In the genomic region with DNA sequence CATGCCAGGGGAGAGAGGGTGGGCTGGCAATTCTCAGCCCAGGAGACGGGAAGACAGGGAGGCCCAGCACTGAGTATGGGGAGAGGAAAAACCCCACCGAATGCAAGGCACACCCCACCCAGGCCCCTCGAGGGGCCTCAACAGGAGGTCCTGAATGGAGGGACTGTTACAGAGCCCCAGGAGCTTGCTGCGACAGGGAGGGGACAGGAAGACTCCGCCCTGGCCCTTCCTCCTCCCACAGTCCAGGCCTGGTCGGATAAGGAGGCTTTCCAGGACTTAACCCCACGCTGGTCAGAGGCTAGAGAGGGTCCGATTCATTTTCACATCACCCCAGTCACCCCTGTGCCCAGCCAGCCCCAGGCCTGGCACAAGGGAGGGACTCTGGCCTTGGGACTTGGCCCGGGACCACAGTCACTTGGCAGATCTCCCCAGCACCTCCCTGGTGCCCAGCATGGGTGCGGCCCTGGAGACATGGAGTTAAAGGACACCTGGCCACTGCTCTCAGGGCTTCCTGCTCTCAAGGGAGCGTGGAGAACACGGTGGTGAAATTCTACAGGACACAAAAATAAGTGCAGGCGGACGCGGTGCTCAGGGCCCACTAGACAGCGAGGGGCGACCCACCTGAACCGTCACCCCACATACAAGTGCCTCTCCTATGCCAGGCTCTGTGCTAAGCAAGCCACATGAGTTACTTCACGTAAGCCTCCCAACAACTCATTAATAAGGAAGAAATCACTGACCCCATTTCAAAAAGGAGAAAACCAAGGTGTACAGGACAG, we compare ENCODE assay signal across 8 cellular contexts. TPM values are rescaled to one million over a fixed set of nuclear protein-coding genes. Genes with fewer than 3 reads are reported as not detected.
A peak's percentile ranks its signal among the peaks of the same experiment; 100 is the strongest.
DNase-seq lines count a peak whose midpoint lies in the region; ATAC-seq, FAIRE-seq and TF ChIP-seq lines count a peak whose summit lies in the region.

No MANE protein-coding gene starts in this region.

- FAIRE-seq in keratinocyte (lab: Jason Lieb, UNC): peak; percentile 67

- H3K9me3 ChIP-seq in keratinocyte (ENCODE audit: control insufficient read depth, low read depth, low read length) (no peaks in the 10 kb centered on the region), stomach (no peaks in the 10 kb centered on the region)

- dilution Hi-C loops in keratinocyte (cut with MboI; ENCODE audit: extremely low pct_ligation_motif_present, low sequenced_read_pairs): no loop called here

- H3K27me3 ChIP-seq in keratinocyte (ENCODE audit: control insufficient read depth, extremely low read depth, insufficient read depth, low read length) (no peaks in the 10 kb centered on the region), stomach (peaks cover 0 to 7% (median 0%) of the 10 kb centered on the region in 3 donors)

- TF ChIP-seq POLR2A in stomach (IDR thresholded peaks at IDR 0.05): no peak

- in situ Hi-C loops in astrocyte of the spinal cord (cut with HindIII; ENCODE audit: low sequenced_read_pairs): no loop called here

- peaks cover 49% of the 10 kb centered on the region for H3K4me1 ChIP-seq in keratinocyte (ENCODE audit: control insufficient read depth, extremely low read depth, insufficient read depth, low read length)
- H3K4me1 ChIP-seq in stomach: peaks cover 58 to 79% (median 73%) of the 10 kb centered on the region in 4 donors

- intact Hi-C loops in stomach (cut with DNase I; ENCODE audit: low total_unique reads): no loop called here

- WGBS in stomach, 5 donors: 8 to 28% (median 13%) methylated on average over 17 to 19 of the region's 19 CpGs

- H3K79me2 ChIP-seq in keratinocyte (ENCODE audit: control insufficient read depth, insufficient read depth, low read length): peaks cover 66% of the 10 kb centered on the region

- H3K9ac ChIP-seq in keratinocyte (ENCODE audit: control insufficient read depth, extremely low read depth, insufficient read depth, low read length): peak overlapping the region; percentile 95

- no peak for TF ChIP-seq EP300 in stomach (IDR thresholded peaks at IDR 0.05)

- peak overlapping the region; percentile 83 for H3K4me2 ChIP-seq in keratinocyte (ENCODE audit: control insufficient read depth, extremely low read depth, insufficient read depth, low read depth, low read length)

- POLR2A ChIA-PET in AG04449 (lab: Yijun Ruan, JAX): interaction anchor here (1.2 to 1.8 kb wide), 4 partner anchors 9 to 30 kb away, joined by 3 to 7 read pairs (median 4); no protein-coding TSS in a partner anchor

- peaks cover 12% of the 10 kb centered on the region for H4K20me1 ChIP-seq in keratinocyte (ENCODE audit: control insufficient read depth, extremely low read depth, insufficient read depth, low read length)

- no peak for ATAC-seq in HG02678 (IDR thresholded peaks at IDR 0.05; ENCODE audit: unreplicated experiment)
- ATAC-seq in GM21423 (IDR thresholded peaks at IDR 0.05; ENCODE audit: unreplicated experiment): no peak

- no peak for TF ChIP-seq CTCF in AG04449 (IDR thresholded peaks at IDR 0.05; ENCODE audit: insufficient read depth, low read length, missing control alignments)
- TF ChIP-seq CTCF in astrocyte of the spinal cord (IDR thresholded peaks at IDR 0.05; ENCODE audit: low read depth, low read length): no peak
- no peak for TF ChIP-seq CTCF in keratinocyte (optimal IDR thresholded peaks at IDR 0.05 in 1 of 3, IDR thresholded peaks at IDR 0.05 in 1 of 3, conservative IDR thresholded peaks at IDR 0.05 in 1 of 3; ENCODE audit: extremely low read depth in 1 of 3, insufficient read depth in 2 of 3, low read length in 3 of 3)
- TF ChIP-seq CTCF in stomach (IDR thresholded peaks at IDR 0.05): no peak

- H3K36me3 ChIP-seq in keratinocyte (ENCODE audit: control insufficient read depth in 2 of 2, extremely low read depth in 1 of 2, insufficient read depth in 2 of 2, low read length in 2 of 2) (peaks cover 9 to 35% of the 10 kb centered on the region in 2 experiments), stomach (peaks cover 5 to 18% (median 11%) of the 10 kb centered on the region in 4 donors)

- peak overlapping the region; percentile 90 for H3K27ac ChIP-seq in keratinocyte (ENCODE audit: control insufficient read depth, insufficient read depth, low read length)
- H3K27ac ChIP-seq in stomach: peak overlapping the region; percentile 86 to 99 (median 98)

- CTCF ChIA-PET in AG04449 (lab: Yijun Ruan, JAX): interaction anchor here (0.7 to 1.8 kb wide), 4 partner anchors 12 to 63 kb away, joined by 3 to 6 read pairs (median 3); no protein-coding TSS in a partner anchor

- H3K4me3 ChIP-seq in AG04449 (ENCODE audit: low read depth, low read length): peak overlapping the region; percentile 86
- H3K4me3 ChIP-seq in astrocyte of the spinal cord (ENCODE audit: low read depth, low read length): peak overlapping the region; percentile 89
- peak overlapping the region; percentile 94 to 99 (median 98) for H3K4me3 ChIP-seq in keratinocyte (ENCODE audit: control insufficient read depth in 2 of 3, extremely low read depth in 1 of 3, insufficient read depth in 2 of 3, low read depth in 1 of 3, low read length in 3 of 3)
- peak overlapping the region; percentile 80 to 95 (median 86) for H3K4me3 ChIP-seq in stomach

- H3K9me1 ChIP-seq in keratinocyte (ENCODE audit: control insufficient read depth, extremely low read depth, insufficient read depth, low read length): no peaks in the 10 kb centered on the region

- no peak for DNase-seq in AG04449 (ENCODE audit: low read depth, low spot score)
- peak; percentile 69 for DNase-seq in HT1080 (ENCODE audit: low read depth)
- DNase-seq in astrocyte of the spinal cord (ENCODE audit: low read depth, low spot score): peak; percentile 41
- DNase-seq in keratinocyte (ENCODE audit: low read depth, low spot score): no peak
- peak; percentile 76 for DNase-seq in stomach
- no peak for DNase-seq in NCI-H2171 (lab: John Stamatoyannopoulos, UW)

- H2AFZ ChIP-seq in keratinocyte (ENCODE audit: control insufficient read depth, low read length): no peak overlapping the region

RNA-seq across cellular contexts. Expression of a gene that starts 44.8 kb away (rescaled TPM):
- total RNA-seq in HT1080 (2014; rRNA removed; shearing (Covaris generic)): 9.6 and 10.4 TPM in 2 replicates
- 17.7 and 29.5 TPM in 2 replicates for polyA plus RNA-seq in HT1080 (2015; cell fraction: cytosol; rRNA removed)
- polyA plus RNA-seq in HT1080 (2015; cell fraction: nucleus; rRNA removed): 19.4 and 25.1 TPM in 2 replicates
- polyA plus RNA-seq in keratinocyte: 7.8 to 22.2 TPM (median 17.1 TPM) in 3 replicates
- polyA plus RNA-seq in keratinocyte (2011; ENCODE audit: low read depth): 19.1 TPM
- 26.8 and 30.2 TPM in 2 replicates for polyA plus RNA-seq in keratinocyte (2011; cell fraction: cytosol; rRNA removed)
- 37.0 and 43.4 TPM in 2 replicates for polyA plus RNA-seq in keratinocyte (2011; cell fraction: nucleus; rRNA removed)
- 22.7 and 30.0 TPM in 2 replicates for polyA plus RNA-seq in keratinocyte (2012; ENCODE audit: low replicate concordance)
- 18.2 to 43.8 TPM (median 24.5 TPM) in 3 replicates for polyA minus RNA-seq in keratinocyte
- polyA minus RNA-seq in keratinocyte (2011; cell fraction: cytosol; rRNA and poly(A)+ RNA removed): 21.1 TPM
- polyA minus RNA-seq in keratinocyte (2011; cell fraction: nucleus; rRNA and poly(A)+ RNA removed): 16.2 and 26.9 TPM in 2 replicates
- total RNA-seq in stomach: 10 to 100 TPM; 14.9 to 77.7 (median 31.3) TPM
- polyA plus RNA-seq in stomach: 1 to 10 TPM; 5.2 to 8.7 (median 7.6) TPM

Comparison
In these comparisons a context has a peak if more than half of its experiments do, and no peak if none do; other contexts are left out.
1. DNase-seq: peak in HT1080 (single experiment), astrocyte of the spinal cord (single experiment) and stomach (single experiment); none in AG04449 (single experiment), keratinocyte (single experiment) and NCI-H2171 (single experiment).
2. Peak in every context shown above with its lines, with median percentiles within 50 percentile points of each other: H3K4me3 ChIP-seq.